24 cellular contexts compared by ENCODE assay signal in genomic region chr17:82627405-82627804, GRCh38. TPM values are rescaled to one million over a fixed set of nuclear protein-coding genes. Genes with fewer than 3 reads are reported as not detected.
A peak's percentile ranks its signal among the peaks of the same experiment; 100 is the strongest.
DNase-seq lines count a peak whose midpoint lies in the region; ATAC-seq and TF ChIP-seq lines count a peak whose summit lies in the region.
"Had no signal": no experiment of that assay in that cellular context is flagged by ENCODE, and none has a peak within 500 bp of the region (broad histone marks: within the 10 kb centered on the region; RNA-seq: fewer than 3 reads in every experiment).

No MANE protein-coding gene starts in this region.

- H3K27ac Mint-ChIP-seq in activated CD8-positive, alpha-beta T cell treated with anti-CD3 and anti-CD28 coated beads, Interleukin-2, amount 10 ng/mL, durations not matched to agents 7 days and 5 days, result peak overlapping the region; percentile 2
- H3K27ac Mint-ChIP-seq in activated CD8-positive, alpha-beta T cell treated with anti-CD3 and anti-CD28 coated beads for 36 hours, result no peak overlapping the region
- H3K27ac Mint-ChIP-seq in memory B cell, result peak overlapping the region; percentile 35
- H3K27ac Mint-ChIP-seq in stimulated activated naive CD8-positive, alpha-beta T cell treated with anti-CD3 and anti-CD28 coated beads, Interleukin-15, amount 100 ng/mL, for 72 hours, result no peak overlapping the region
- H3K27ac Mint-ChIP-seq: activated CD8-positive, alpha-beta memory T cell treated with anti-CD3 and anti-CD28 coated beads, Interleukin-2, amount 10 ng/mL, durations not matched to agents 7 days and 5 days; activated naive CD8-positive, alpha-beta T cell had no signal

- H3K9me3 Mint-ChIP-seq in activated CD8-positive, alpha-beta T cell treated with anti-CD3 and anti-CD28 coated beads, Interleukin-2, amount 10 ng/mL, durations not matched to agents 7 days and 5 days (ENCODE audit: insufficient read depth), result no peaks in the 10 kb centered on the region
- H3K9me3 Mint-ChIP-seq in activated CD8-positive, alpha-beta T cell treated with anti-CD3 and anti-CD28 coated beads for 36 hours, result no peaks in the 10 kb centered on the region
- no peaks in the 10 kb centered on the region for H3K9me3 Mint-ChIP-seq in memory B cell
- H3K9me3 Mint-ChIP-seq in stimulated activated naive CD8-positive, alpha-beta T cell treated with anti-CD3 and anti-CD28 coated beads, Interleukin-15, amount 100 ng/mL, for 72 hours, result no peaks in the 10 kb centered on the region

- TF ChIP-seq CTCF in activated CD8-positive, alpha-beta T cell treated with anti-CD3 and anti-CD28 coated beads for 36 hours (IDR thresholded peaks at IDR 0.05), result no peak
- no peak for TF ChIP-seq CTCF in adrenal gland (IDR thresholded peaks at IDR 0.05)
- TF ChIP-seq CTCF in suprapubic skin (IDR thresholded peaks at IDR 0.05), result no peak
- no peak for TF ChIP-seq CTCF in body of pancreas (IDR thresholded peaks at IDR 0.05)

- H3K4me3 Mint-ChIP-seq in activated CD8-positive, alpha-beta T cell treated with anti-CD3 and anti-CD28 coated beads, Interleukin-2, amount 10 ng/mL, durations not matched to agents 7 days and 5 days, result no peak overlapping the region
- H3K4me3 Mint-ChIP-seq in activated CD8-positive, alpha-beta T cell treated with anti-CD3 and anti-CD28 coated beads for 36 hours, result no peak overlapping the region
- H3K4me3 Mint-ChIP-seq in memory B cell, result no peak overlapping the region
- H3K4me3 Mint-ChIP-seq in stimulated activated naive CD8-positive, alpha-beta T cell treated with anti-CD3 and anti-CD28 coated beads, Interleukin-15, amount 100 ng/mL, for 72 hours, result no peak overlapping the region
- H3K4me3 Mint-ChIP-seq: activated CD8-positive, alpha-beta memory T cell treated with anti-CD3 and anti-CD28 coated beads, Interleukin-2, amount 10 ng/mL, durations not matched to agents 7 days and 5 days; activated naive CD8-positive, alpha-beta T cell had no signal

- H3K27me3 ChIP-seq in adrenal gland (no peaks in the 10 kb centered on the region), suprapubic skin (no peaks in the 10 kb centered on the region), body of pancreas (no peaks in the 10 kb centered on the region)
- H3K27me3 ChIP-seq: esophagus squamous epithelium, gastroesophageal sphincter, ovary had no signal

- H3K36me3 ChIP-seq in adrenal gland (replicated peaks in 1 of 2) (peaks cover 0 to 40% of the 10 kb centered on the region in 2 donors), suprapubic skin (peaks cover 79% of the 10 kb centered on the region), body of pancreas (replicated peaks in 1 of 2; ENCODE audit: insufficient read depth in 1 of 2, low read depth in 2 of 2) (peaks cover 14 to 15% of the 10 kb centered on the region in 2 donors)
- H3K36me3 ChIP-seq: ovary had no signal

- H3K4me3 ChIP-seq in adrenal gland (peak overlapping the region in 1 of 4 donors; percentile 14), suprapubic skin (peak overlapping the region; percentile 19), body of pancreas (no peak overlapping the region)
- H3K4me3 ChIP-seq: esophagus squamous epithelium, gastroesophageal sphincter, ovary, PC-9, thoracic aorta had no signal

- 41 to 71% (median 56%) methylated on average over 19 to 21 of the region's 21 CpGs for WGBS in adrenal gland, 4 donors
- WGBS in suprapubic skin, result 66% methylated on average over 21 of the region's 21 CpGs
- 90 to 91% methylated on average over 21 of the region's 21 CpGs for WGBS in body of pancreas, 2 donors

- H3K27ac ChIP-seq in adrenal gland (peak overlapping the region; percentile 53 to 83 (median 76)), suprapubic skin (peak overlapping the region; percentile 11), body of pancreas (peak overlapping the region in 1 of 4 donors; percentile 17)
- H3K27ac ChIP-seq: gastroesophageal sphincter, PC-9, thoracic aorta had no signal

- DNase-seq in activated CD8-positive, alpha-beta T cell treated with anti-CD3 and anti-CD28 coated beads, Interleukin-2, amount 10 ng/mL, durations not matched to agents 7 days and 5 days, result no peak
- no peak for DNase-seq in activated CD8-positive, alpha-beta T cell treated with anti-CD3 and anti-CD28 coated beads for 36 hours
- DNase-seq in adrenal gland, result peak in 5 of 7 donors; percentile 54 to 68 (median 57)
- no peak for DNase-seq in memory B cell (ENCODE audit: low spot score in 2 of 2)
- no peak for DNase-seq in suprapubic skin (ENCODE audit: low spot score in 2 of 2)
- DNase-seq in HEK293T (ENCODE audit: extremely low spot score), result no peak
- DNase-seq in stimulated activated naive CD8-positive, alpha-beta T cell treated with anti-CD3 and anti-CD28 coated beads, Interleukin-15, amount 100 ng/mL, for 72 hours, result no peak
- DNase-seq in body of pancreas, result no peak
- DNase-seq: activated CD8-positive, alpha-beta memory T cell treated with anti-CD3 and anti-CD28 coated beads, Interleukin-2, amount 10 ng/mL, durations not matched to agents 7 days and 5 days; AML-193; DMS79 treated with DMSO at 0.1 percent for 48 hours; effector memory CD4-positive, alpha-beta T cell; esophagus squamous epithelium; islet precursor cell; mesenchymal stem cell; NCI-H1048; NCI-H1930; NCI-H345; PC-9; SIG-M5 had no signal

- no peaks in the 10 kb centered on the region for H3K4me1 Mint-ChIP-seq in activated CD8-positive, alpha-beta T cell treated with anti-CD3 and anti-CD28 coated beads, Interleukin-2, amount 10 ng/mL, durations not matched to agents 7 days and 5 days (ENCODE audit: low read depth)
- peaks cover 4% of the 10 kb centered on the region for H3K4me1 Mint-ChIP-seq in activated CD8-positive, alpha-beta T cell treated with anti-CD3 and anti-CD28 coated beads for 36 hours (ENCODE audit: low read depth)
- H3K4me1 Mint-ChIP-seq in memory B cell, result peaks cover 5% of the 10 kb centered on the region
- H3K4me1 Mint-ChIP-seq in stimulated activated naive CD8-positive, alpha-beta T cell treated with anti-CD3 and anti-CD28 coated beads, Interleukin-15, amount 100 ng/mL, for 72 hours, result no peaks in the 10 kb centered on the region
- H3K4me1 Mint-ChIP-seq: activated CD8-positive, alpha-beta memory T cell treated with anti-CD3 and anti-CD28 coated beads, Interleukin-2, amount 10 ng/mL, durations not matched to agents 7 days and 5 days had no signal

- H3K9me3 ChIP-seq in adrenal gland (replicated peaks in 1 of 3) (no peaks in the 10 kb centered on the region), suprapubic skin (no peaks in the 10 kb centered on the region), body of pancreas (no peaks in the 10 kb centered on the region)
- H3K9me3 ChIP-seq: esophagus squamous epithelium, gastroesophageal sphincter, ovary, thoracic aorta had no signal

- no peak for TF ChIP-seq POLR2A in adrenal gland (IDR thresholded peaks at IDR 0.05)
- TF ChIP-seq POLR2A in suprapubic skin (IDR thresholded peaks at IDR 0.05), result no peak
- no peak for TF ChIP-seq POLR2A in body of pancreas (IDR thresholded peaks at IDR 0.05)

- H3K27me3 Mint-ChIP-seq in activated CD8-positive, alpha-beta T cell treated with anti-CD3 and anti-CD28 coated beads, Interleukin-2, amount 10 ng/mL, durations not matched to agents 7 days and 5 days (ENCODE audit: low read depth), result no peaks in the 10 kb centered on the region
- H3K27me3 Mint-ChIP-seq in activated CD8-positive, alpha-beta T cell treated with anti-CD3 and anti-CD28 coated beads for 36 hours, result no peaks in the 10 kb centered on the region
- H3K27me3 Mint-ChIP-seq in memory B cell, result no peaks in the 10 kb centered on the region
- no peaks in the 10 kb centered on the region for H3K27me3 Mint-ChIP-seq in stimulated activated naive CD8-positive, alpha-beta T cell treated with anti-CD3 and anti-CD28 coated beads, Interleukin-15, amount 100 ng/mL, for 72 hours
- H3K27me3 Mint-ChIP-seq: activated CD8-positive, alpha-beta memory T cell treated with anti-CD3 and anti-CD28 coated beads, Interleukin-2, amount 10 ng/mL, durations not matched to agents 7 days and 5 days; activated naive CD8-positive, alpha-beta T cell had no signal

- peaks cover 18 to 22% of the 10 kb centered on the region in 2 donors for H3K4me1 ChIP-seq in adrenal gland (replicated peaks in 1 of 2)
- peaks cover 15% of the 10 kb centered on the region for H3K4me1 ChIP-seq in suprapubic skin
- peaks cover 11% of the 10 kb centered on the region for H3K4me1 ChIP-seq in body of pancreas
- H3K4me1 ChIP-seq: gastroesophageal sphincter had no signal

- ATAC-seq in activated CD8-positive, alpha-beta T cell treated with anti-CD3 and anti-CD28 coated beads, Interleukin-2, amount 10 ng/mL, durations not matched to agents 7 days and 5 days, result no peak
- ATAC-seq in activated CD8-positive, alpha-beta T cell treated with anti-CD3 and anti-CD28 coated beads for 36 hours, result no peak
- ATAC-seq in memory B cell (ENCODE audit: low read depth), result no peak
- ATAC-seq in stimulated activated naive CD8-positive, alpha-beta T cell treated with anti-CD3 and anti-CD28 coated beads, Interleukin-15, amount 100 ng/mL, for 72 hours, result no peak
- no peak for ATAC-seq in body of pancreas
- ATAC-seq: activated CD8-positive, alpha-beta memory T cell treated with anti-CD3 and anti-CD28 coated beads, Interleukin-2, amount 10 ng/mL, durations not matched to agents 7 days and 5 days had no signal

- intact Hi-C loops in activated CD8-positive, alpha-beta T cell treated with anti-CD3 and anti-CD28 coated beads for 36 hours (cut with micrococcal nuclease), result no loop called here
- intact Hi-C loops in adrenal gland (cut with DNase I) (loop anchor here in 1 of 2 donors (10.0 kb wide), 1 partner anchor 87 kb away; the partner anchor contains the start of gene FN3KRP), body of pancreas (cut with DNase I) (no loop called here)

- POLR2A ChIA-PET in activated CD8-positive, alpha-beta T cell treated with anti-CD3 and anti-CD28 coated beads, Interleukin-2, amount 10 ng/mL, durations not matched to agents 7 days and 5 days (lab: Charles Lee), result no interaction called here
- POLR2A ChIA-PET in activated CD8-positive, alpha-beta T cell treated with anti-CD3 and anti-CD28 coated beads for 36 hours (lab: Charles Lee), result no interaction called here
- POLR2A ChIA-PET in HEK293T (lab: Yijun Ruan, JAX), result no interaction called here

- H3K36me3 Mint-ChIP-seq in activated CD8-positive, alpha-beta T cell treated with anti-CD3 and anti-CD28 coated beads, Interleukin-2, amount 10 ng/mL, durations not matched to agents 7 days and 5 days (ENCODE audit: low read depth), result peaks cover 39% of the 10 kb centered on the region
- H3K36me3 Mint-ChIP-seq in activated CD8-positive, alpha-beta T cell treated with anti-CD3 and anti-CD28 coated beads for 36 hours (ENCODE audit: low read depth), result peaks cover 45% of the 10 kb centered on the region
- peaks cover 24% of the 10 kb centered on the region for H3K36me3 Mint-ChIP-seq in memory B cell

- TF ChIP-seq EP300 in suprapubic skin (IDR thresholded peaks at IDR 0.05), result no peak

- CTCF ChIA-PET in activated CD8-positive, alpha-beta T cell treated with anti-CD3 and anti-CD28 coated beads, Interleukin-2, amount 10 ng/mL, durations not matched to agents 7 days and 5 days (lab: Charles Lee), result no interaction called here
- CTCF ChIA-PET in activated CD8-positive, alpha-beta T cell treated with anti-CD3 and anti-CD28 coated beads for 36 hours (lab: Charles Lee), result interaction anchor here (1.0 kb wide), 1 partner anchor 8 kb away, joined by 3 read pairs; no protein-coding TSS in a partner anchor
- CTCF ChIA-PET in HEK293T (lab: Yijun Ruan, JAX), result no interaction called here

RNA-seq across cellular contexts. Expression of gene WDR45B, which starts 20.8 kb away (rescaled TPM):
- total RNA-seq in activated CD8-positive, alpha-beta T cell treated with anti-CD3 and anti-CD28 coated beads, Interleukin-2, amount 10 ng/mL, durations not matched to agents 7 days and 5 days, result 10 to 100 TPM; 38.2 to 40.2 TPM
- total RNA-seq in activated CD8-positive, alpha-beta T cell treated with anti-CD3 and anti-CD28 coated beads for 36 hours, result 100 to 1,000 TPM; 127 to 132 TPM
- total RNA-seq in adrenal gland (100 to 1,000 TPM in 1 of 8 donors, 10 to 100 TPM in 7; 57.9 to 102 (median 74.6) TPM), suprapubic skin (10 to 100 TPM; 70.1 to 96.8 (median 90.0) TPM), body of pancreas (10 to 100 TPM; 45.5 to 49.3 TPM)
- 10 to 100 TPM; 48.6 to 75.1 (median 71.4) TPM for polyA plus RNA-seq in adrenal gland

Comparison
In these comparisons a context has a peak if more than half of its experiments do, and no peak if none do; other contexts are left out.
1. H3K27ac Mint-ChIP-seq: peak in activated CD8-positive, alpha-beta T cell treated with anti-CD3 and anti-CD28 coated beads, Interleukin-2, amount 10 ng/mL, durations not matched to agents 7 days and 5 days (single experiment) and memory B cell (single experiment); none in activated CD8-positive, alpha-beta T cell treated with anti-CD3 and anti-CD28 coated beads for 36 hours (single experiment) and stimulated activated naive CD8-positive, alpha-beta T cell treated with anti-CD3 and anti-CD28 coated beads, Interleukin-15, amount 100 ng/mL, for 72 hours (0 of 2).
2. DNase-seq: peak in adrenal gland (5 of 7); none in activated CD8-positive, alpha-beta T cell treated with anti-CD3 and anti-CD28 coated beads, Interleukin-2, amount 10 ng/mL, durations not matched to agents 7 days and 5 days (single experiment), activated CD8-positive, alpha-beta T cell treated with anti-CD3 and anti-CD28 coated beads for 36 hours (single experiment), memory B cell (0 of 2), suprapubic skin (0 of 2), HEK293T (single experiment), stimulated activated naive CD8-positive, alpha-beta T cell treated with anti-CD3 and anti-CD28 coated beads, Interleukin-15, amount 100 ng/mL, for 72 hours (0 of 2) and body of pancreas (0 of 4).